Comparison of ENCODE assay signal across 13 cellular contexts in the genomic region with DNA sequence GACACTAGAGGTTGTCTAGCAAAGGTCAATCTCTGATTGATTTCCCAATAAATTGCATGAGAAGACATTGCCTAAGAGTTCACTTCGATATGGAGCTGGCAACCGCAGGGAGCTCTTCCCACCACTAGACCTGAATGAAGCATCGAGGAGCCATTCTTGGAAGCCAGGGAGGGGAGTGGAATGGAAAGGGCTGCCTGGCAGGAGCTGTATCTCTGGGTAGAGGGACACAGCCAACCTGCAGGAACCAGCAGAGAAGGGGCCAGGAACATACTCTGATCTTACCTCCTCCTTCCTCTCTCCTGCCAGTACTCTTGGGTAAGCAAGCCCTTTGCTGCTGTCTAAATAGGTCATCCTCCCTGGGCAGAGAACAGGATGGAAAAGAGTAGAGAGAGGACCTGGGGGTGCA.
DNase-seq lines count a peak whose midpoint lies in the region; TF ChIP-seq lines count a peak whose summit lies in the region.
"Had no signal": no experiment of that assay in that cellular context is flagged by ENCODE, and none has a peak within 500 bp of the region (broad histone marks: within the 10 kb centered on the region; RNA-seq: fewer than 3 reads in every experiment).

No MANE protein-coding gene starts in this region.

- H3K36me3 Mint-ChIP-seq in activated naive CD8-positive, alpha-beta T cell treated with anti-CD3 and anti-CD28 coated beads for 36 hours = no peaks in the 10 kb centered on the region

- H3K4me3 Mint-ChIP-seq in activated naive CD8-positive, alpha-beta T cell treated with anti-CD3 and anti-CD28 coated beads for 36 hours = no peak overlapping the region

- no peaks in the 10 kb centered on the region for H3K36me3 ChIP-seq in right atrium auricular region
- no peaks in the 10 kb centered on the region for H3K36me3 ChIP-seq in ascending aorta
- no peaks in the 10 kb centered on the region for H3K36me3 ChIP-seq in muscle layer of duodenum (ENCODE audit: control insufficient read depth in 1 of 2, insufficient read depth in 2 of 2, low read length in 2 of 2)
- H3K36me3 ChIP-seq in Peyer's patch = no peaks in the 10 kb centered on the region

- intact Hi-C loops in cardiac septum (cut with DNase I) (no loop called here), ascending aorta (cut with DNase I) (loop anchor here (5.0 kb wide), 1 partner anchor 34 kb away; no protein-coding TSS in a partner anchor)

- DNase-seq in right atrium auricular region (ENCODE audit: low spot score) (no peak), cardiac septum (ENCODE audit: low spot score) (no peak), ascending aorta (ENCODE audit: low spot score in 2 of 2) (no peak), Peyer's patch (no peak), ecto neural progenitor cell (ENCODE audit: low spot score) (no peak), hepatic stellate cell (ENCODE audit: low spot score) (no peak)
- no peak for DNase-seq in activated naive CD8-positive, alpha-beta T cell treated with anti-CD3 and anti-CD28 coated beads for 36 hours
- DNase-seq: activated CD4-positive, CD25-positive, alpha-beta regulatory T cell treated with anti-CD3 and anti-CD28 coated beads, Interleukin-2, amount 50 U/mL, for 72 hours; amniotic stem cell; cortex of kidney; substantia nigra had no signal

- H3K4me3 ChIP-seq in right atrium auricular region = no peak overlapping the region
- H3K4me3 ChIP-seq in ascending aorta = no peak overlapping the region
- H3K4me3 ChIP-seq in muscle layer of duodenum (ENCODE audit: low read depth in 1 of 2, low read length in 2 of 2) = no peak overlapping the region
- no peak overlapping the region for H3K4me3 ChIP-seq in Peyer's patch
- H3K4me3 ChIP-seq: lung had no signal

- no peak overlapping the region for H3K27ac Mint-ChIP-seq in activated naive CD8-positive, alpha-beta T cell treated with anti-CD3 and anti-CD28 coated beads for 36 hours

- no peak for TF ChIP-seq CTCF in right atrium auricular region (IDR thresholded peaks at IDR 0.05)
- TF ChIP-seq CTCF in ascending aorta (IDR thresholded peaks at IDR 0.05) = no peak
- TF ChIP-seq CTCF in Peyer's patch (IDR thresholded peaks at IDR 0.05) = no peak

- H3K4me1 ChIP-seq in right atrium auricular region (peaks cover 0 to 28% of the 10 kb centered on the region in 2 donors), ascending aorta (peaks cover 16 to 42% of the 10 kb centered on the region in 2 donors), muscle layer of duodenum (ENCODE audit: control insufficient read depth in 1 of 2, insufficient read depth in 2 of 2, low read length in 2 of 2) (peaks cover 12 to 38% of the 10 kb centered on the region in 2 donors), Peyer's patch (peaks cover 0 to 4% (median 0%) of the 10 kb centered on the region in 4 donors)

- peaks cover 14% of the 10 kb centered on the region for H3K27me3 Mint-ChIP-seq in activated naive CD8-positive, alpha-beta T cell treated with anti-CD3 and anti-CD28 coated beads for 36 hours

- no peaks in the 10 kb centered on the region for H3K4me1 Mint-ChIP-seq in activated naive CD8-positive, alpha-beta T cell treated with anti-CD3 and anti-CD28 coated beads for 36 hours

- TF ChIP-seq POLR2A in Peyer's patch (IDR thresholded peaks at IDR 0.05) = no peak

- H3K9me3 Mint-ChIP-seq in activated naive CD8-positive, alpha-beta T cell treated with anti-CD3 and anti-CD28 coated beads for 36 hours = no peaks in the 10 kb centered on the region

- no peaks in the 10 kb centered on the region for H3K27me3 ChIP-seq in right atrium auricular region
- H3K27me3 ChIP-seq in ascending aorta = no peaks in the 10 kb centered on the region
- H3K27me3 ChIP-seq in muscle layer of duodenum (ENCODE audit: low read depth, low read length) = no peaks in the 10 kb centered on the region
- H3K27me3 ChIP-seq in Peyer's patch = no peaks in the 10 kb centered on the region

- H3K9me3 ChIP-seq in right atrium auricular region (no peaks in the 10 kb centered on the region), ascending aorta (no peaks in the 10 kb centered on the region), muscle layer of duodenum (ENCODE audit: control insufficient read depth in 1 of 2, low read length in 2 of 2) (no peaks in the 10 kb centered on the region), Peyer's patch (no peaks in the 10 kb centered on the region)

- H3K27ac ChIP-seq in right atrium auricular region (peak overlapping the region; percentile 19 to 49), ascending aorta (peak overlapping the region; percentile 79 to 92), muscle layer of duodenum (ENCODE audit: low read length) (peak overlapping the region; percentile 74), Peyer's patch (peak overlapping the region in 1 of 4 donors; percentile 62)
